Comparison of ENCODE assay signal across 12 cellular contexts in genomic region chr2:172464340-172465129, GRCh38. TPM values are rescaled to one million over a fixed set of nuclear protein-coding genes. Genes with fewer than 3 reads are reported as not detected.
DNase-seq lines count a peak whose midpoint lies in the region; ATAC-seq, FAIRE-seq and TF ChIP-seq lines count a peak whose summit lies in the region.
"Had no signal": no experiment of that assay in that cellular context is flagged by ENCODE, and none has a peak within 500 bp of the region (broad histone marks: within the 10 kb centered on the region; RNA-seq: fewer than 3 reads in every experiment).

No MANE protein-coding gene starts in this region.

- no peak overlapping the region for H3K4me3 ChIP-seq in keratinocyte (ENCODE audit: control insufficient read depth in 2 of 3, extremely low read depth in 1 of 3, insufficient read depth in 2 of 3, low read depth in 1 of 3, low read length in 3 of 3)
- no peak overlapping the region for H3K4me3 ChIP-seq in suprapubic skin
- no peak overlapping the region for H3K4me3 ChIP-seq in foreskin fibroblast (ENCODE audit: low read depth in 1 of 2, low read length in 2 of 2)

- no peaks in the 10 kb centered on the region for H3K9me3 Mint-ChIP-seq in activated T-cell treated with anti-CD3 and anti-CD28 coated beads, Interleukin-2, amount 50 U/mL, for 24 hours
- no peaks in the 10 kb centered on the region for H3K9me3 Mint-ChIP-seq in activated CD8-positive, alpha-beta T cell treated with anti-CD3 and anti-CD28 coated beads for 36 hours

- dilution Hi-C loops in keratinocyte (cut with MboI; ENCODE audit: extremely low pct_ligation_motif_present, low sequenced_read_pairs) = no loop called here

- no peak for TF ChIP-seq CTCF in activated CD8-positive, alpha-beta T cell treated with anti-CD3 and anti-CD28 coated beads for 36 hours (IDR thresholded peaks at IDR 0.05)
- no peak for TF ChIP-seq CTCF in keratinocyte (optimal IDR thresholded peaks at IDR 0.05 in 1 of 3, IDR thresholded peaks at IDR 0.05 in 1 of 3, conservative IDR thresholded peaks at IDR 0.05 in 1 of 3; ENCODE audit: extremely low read depth in 1 of 3, insufficient read depth in 2 of 3, low read length in 3 of 3)
- TF ChIP-seq CTCF in suprapubic skin (IDR thresholded peaks at IDR 0.05) = no peak
- TF ChIP-seq CTCF in foreskin fibroblast (IDR thresholded peaks at IDR 0.05; ENCODE audit: low read depth, low read length) = no peak

- peak overlapping the region; percentile 67 for H3K4me2 ChIP-seq in keratinocyte (ENCODE audit: control insufficient read depth, extremely low read depth, insufficient read depth, low read depth, low read length)

- peaks cover 61% of the 10 kb centered on the region for H3K4me1 ChIP-seq in keratinocyte (ENCODE audit: control insufficient read depth, extremely low read depth, insufficient read depth, low read length)
- H3K4me1 ChIP-seq in suprapubic skin = peaks cover 55% of the 10 kb centered on the region

- H3K4me1 Mint-ChIP-seq in activated T-cell treated with anti-CD3 and anti-CD28 coated beads, Interleukin-2, amount 50 U/mL, for 24 hours (ENCODE audit: low read depth) = peaks cover 71% of the 10 kb centered on the region
- peaks cover 71% of the 10 kb centered on the region for H3K4me1 Mint-ChIP-seq in activated CD8-positive, alpha-beta T cell treated with anti-CD3 and anti-CD28 coated beads for 36 hours (ENCODE audit: low read depth)

- H3K9me3 ChIP-seq in keratinocyte (ENCODE audit: control insufficient read depth, low read depth, low read length) = no peaks in the 10 kb centered on the region
- no peaks in the 10 kb centered on the region for H3K9me3 ChIP-seq in suprapubic skin

- TF ChIP-seq POLR2A in suprapubic skin (IDR thresholded peaks at IDR 0.05) = no peak

- peaks cover 87% of the 10 kb centered on the region for H3K79me2 ChIP-seq in keratinocyte (ENCODE audit: control insufficient read depth, insufficient read depth, low read length)

- peak overlapping the region; percentile 68 for H3K27ac Mint-ChIP-seq in activated T-cell treated with anti-CD3 and anti-CD28 coated beads, Interleukin-2, amount 50 U/mL, for 24 hours
- H3K27ac Mint-ChIP-seq in activated CD8-positive, alpha-beta T cell treated with anti-CD3 and anti-CD28 coated beads for 36 hours = peak overlapping the region; percentile 79

- 69% methylated on average over 4 of the region's 4 CpGs for WGBS in suprapubic skin

- no peak for ATAC-seq in activated CD8-positive, alpha-beta T cell treated with anti-CD3 and anti-CD28 coated beads for 36 hours
- no peak for ATAC-seq in GM21515 (IDR thresholded peaks at IDR 0.05; ENCODE audit: unreplicated experiment)

- DNase-seq in activated T-cell treated with anti-CD3 and anti-CD28 coated beads, Interleukin-2, amount 50 U/mL, for 24 hours = no peak
- DNase-seq in activated T-cell treated with anti-CD3 and anti-CD28 coated beads, Interleukin-2, amount 50 U/mL, for 1 hour = no peak
- DNase-seq in activated CD8-positive, alpha-beta T cell treated with anti-CD3 and anti-CD28 coated beads for 36 hours = no peak
- no peak for DNase-seq in keratinocyte (ENCODE audit: low read depth, low spot score)
- DNase-seq in suprapubic skin (ENCODE audit: low spot score in 2 of 2) = no peak
- no peak for DNase-seq in KBM-7
- DNase-seq in foreskin fibroblast = no peak
- DNase-seq: GDM1; NCI-H187 treated with DMSO at 0.1 percent for 48 hours; stimulated activated CD4-positive, alpha-beta T cell treated with anti-CD3 and anti-CD28 coated beads, Interleukin-4, amount 100 ng/mL, for 1 hour had no signal

- H3K36me3 ChIP-seq in keratinocyte (ENCODE audit: control insufficient read depth in 2 of 2, extremely low read depth in 1 of 2, insufficient read depth in 2 of 2, low read length in 2 of 2) (peaks cover 11 to 44% of the 10 kb centered on the region in 2 experiments), suprapubic skin (peaks cover 22% of the 10 kb centered on the region)

- FAIRE-seq in keratinocyte (lab: Jason Lieb, UNC) = peak; percentile 49
- FAIRE-seq: frontal cortex had no signal

- CTCF ChIA-PET in activated CD8-positive, alpha-beta T cell treated with anti-CD3 and anti-CD28 coated beads for 36 hours (lab: Charles Lee) = interaction anchor here (0.7 to 15.1 kb wide), 8 partner anchors 8 to 338 kb away, joined by 3 to 746 read pairs (median 24); partner anchors contain the start of gene ITGA6

- POLR2A ChIA-PET in activated CD8-positive, alpha-beta T cell treated with anti-CD3 and anti-CD28 coated beads for 36 hours (lab: Charles Lee) = interaction anchor here (0.7 to 7.2 kb wide), 3 partner anchors 37 to 248 kb away, joined by 3 to 66 read pairs (median 3); partner anchors contain the start of gene ITGA6

- intact Hi-C loops in activated CD8-positive, alpha-beta T cell treated with anti-CD3 and anti-CD28 coated beads for 36 hours (cut with micrococcal nuclease) = loop anchor here (1.0 to 10.0 kb wide), 2 partner anchors 210 to 292 kb away; no protein-coding TSS in a partner anchor

- H3K27me3 ChIP-seq in keratinocyte (ENCODE audit: control insufficient read depth, extremely low read depth, insufficient read depth, low read length) (no peaks in the 10 kb centered on the region), suprapubic skin (no peaks in the 10 kb centered on the region)

- peak overlapping the region; percentile 76 for H3K27ac ChIP-seq in keratinocyte (ENCODE audit: control insufficient read depth, insufficient read depth, low read length)
- peak overlapping the region; percentile 41 for H3K27ac ChIP-seq in suprapubic skin

- in situ Hi-C loops in KBM-7 (cut with MboI; ENCODE audit: low pct_unique_long_range_greater_than_20kb, low sequenced_read_pairs) = loop anchor here (10.0 to 25.0 kb wide), 3 partner anchors 248 to 752 kb away; no protein-coding TSS in a partner anchor

- H3K27me3 Mint-ChIP-seq in activated T-cell treated with anti-CD3 and anti-CD28 coated beads, Interleukin-2, amount 50 U/mL, for 24 hours = no peaks in the 10 kb centered on the region
- H3K27me3 Mint-ChIP-seq in activated CD8-positive, alpha-beta T cell treated with anti-CD3 and anti-CD28 coated beads for 36 hours = no peaks in the 10 kb centered on the region

- peaks cover 3% of the 10 kb centered on the region for H3K9me1 ChIP-seq in keratinocyte (ENCODE audit: control insufficient read depth, extremely low read depth, insufficient read depth, low read length)

- no peak for TF ChIP-seq EP300 in suprapubic skin (IDR thresholded peaks at IDR 0.05)

- H2AFZ ChIP-seq in keratinocyte (ENCODE audit: control insufficient read depth, low read length) = no peak overlapping the region

- peak overlapping the region; percentile 45 for H3K9ac ChIP-seq in keratinocyte (ENCODE audit: control insufficient read depth, extremely low read depth, insufficient read depth, low read length)

- peaks cover 13% of the 10 kb centered on the region for H4K20me1 ChIP-seq in keratinocyte (ENCODE audit: control insufficient read depth, extremely low read depth, insufficient read depth, low read length)

- peaks cover 11% of the 10 kb centered on the region for H3K36me3 Mint-ChIP-seq in activated T-cell treated with anti-CD3 and anti-CD28 coated beads, Interleukin-2, amount 50 U/mL, for 24 hours (ENCODE audit: low read depth)
- H3K36me3 Mint-ChIP-seq in activated CD8-positive, alpha-beta T cell treated with anti-CD3 and anti-CD28 coated beads for 36 hours (ENCODE audit: low read depth) = no peaks in the 10 kb centered on the region

- no peak overlapping the region for H3K4me3 Mint-ChIP-seq in activated T-cell treated with anti-CD3 and anti-CD28 coated beads, Interleukin-2, amount 50 U/mL, for 24 hours
- no peak overlapping the region for H3K4me3 Mint-ChIP-seq in activated CD8-positive, alpha-beta T cell treated with anti-CD3 and anti-CD28 coated beads for 36 hours

RNA-seq across cellular contexts. Expression of gene ITGA6, which starts 37.1 kb away (rescaled TPM):
- 1 to 10 TPM; 7.9 to 8.4 TPM for total RNA-seq in activated CD8-positive, alpha-beta T cell treated with anti-CD3 and anti-CD28 coated beads for 36 hours
- polyA plus RNA-seq in keratinocyte = 258 to 441 TPM (median 273 TPM) in 3 replicates
- 360 TPM for polyA plus RNA-seq in keratinocyte (2011; ENCODE audit: low read depth)
- 148 and 205 TPM in 2 replicates for polyA plus RNA-seq in keratinocyte (2011; cell fraction: cytosol; rRNA removed)
- polyA plus RNA-seq in keratinocyte (2011; cell fraction: nucleus; rRNA removed) = 661 and 820 TPM in 2 replicates
- polyA plus RNA-seq in keratinocyte (2012; ENCODE audit: low replicate concordance) = 169 and 660 TPM in 2 replicates
- 374 to 691 TPM (median 492 TPM) in 3 replicates for polyA minus RNA-seq in keratinocyte
- polyA minus RNA-seq in keratinocyte (2011; cell fraction: cytosol; rRNA and poly(A)+ RNA removed) = 252 TPM
- 750 and 1,558 TPM in 2 replicates for polyA minus RNA-seq in keratinocyte (2011; cell fraction: nucleus; rRNA and poly(A)+ RNA removed)
- total RNA-seq in suprapubic skin = 100 to 1,000 TPM in 3 of 4 donors, 10 to 100 TPM in 1; 89.6 to 204 (median 161) TPM

Comparison
In these comparisons a context has a peak if more than half of its experiments do, and no peak if none do; other contexts are left out.
1. RNA of gene ITGA6, which starts 37.1 kb away (total RNA-seq): 89.6 to 204 TPM in suprapubic skin; 7.9 to 8.4 TPM in activated CD8-positive, alpha-beta T cell treated with anti-CD3 and anti-CD28 coated beads for 36 hours; every median in the first group is over 4 times any median in the second.